Comparison of ENCODE assay signal across 8 cellular contexts in the genomic region with DNA sequence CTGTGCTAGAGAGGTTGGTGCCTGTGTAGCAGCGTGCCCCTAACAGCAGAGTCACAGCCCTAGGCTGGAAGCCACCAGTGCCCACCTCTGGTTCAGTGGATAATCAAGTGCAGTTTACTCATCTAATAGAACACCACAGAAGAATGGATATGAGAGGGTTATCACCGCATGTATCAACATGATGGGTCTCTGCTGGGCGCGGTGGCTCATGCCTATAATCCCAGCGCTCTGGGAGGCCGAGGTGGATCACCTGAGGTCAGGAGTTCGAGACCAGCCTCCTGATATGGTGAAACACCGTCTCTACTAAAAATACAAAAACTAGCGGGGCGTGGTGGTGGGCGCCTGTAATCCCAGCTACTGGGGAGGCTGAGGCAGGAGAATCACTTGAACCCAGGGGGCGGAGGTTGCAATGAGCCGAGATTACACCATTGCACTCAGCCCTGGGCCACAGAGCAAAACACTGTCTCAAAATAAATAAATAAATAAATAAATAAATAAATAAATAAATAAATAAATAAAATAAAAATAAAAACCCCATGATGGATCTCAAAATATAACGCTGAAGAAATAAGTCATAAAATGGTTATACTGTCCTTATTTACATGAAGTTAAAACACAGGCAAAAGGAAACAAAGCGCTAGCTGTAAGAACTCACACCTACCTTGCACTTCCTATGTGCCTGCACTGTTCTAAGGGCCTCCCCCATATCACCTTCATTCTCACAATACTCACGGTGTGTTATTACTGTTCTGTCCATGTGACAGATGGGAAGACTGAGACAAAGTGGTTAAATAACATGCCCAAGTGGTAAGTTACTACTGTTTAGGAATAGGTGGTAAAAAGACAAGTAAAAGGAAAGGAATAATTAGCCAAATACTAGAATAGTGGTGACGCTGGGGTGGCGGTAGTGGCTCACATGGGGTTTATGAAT.
A peak's percentile ranks its signal among the peaks of the same experiment; 100 is the strongest.
DNase-seq lines count a peak whose midpoint lies in the region; ATAC-seq and TF ChIP-seq lines count a peak whose summit lies in the region.

No MANE protein-coding gene starts in this region.

- H3K36me3 Mint-ChIP-seq in neural crest cell (ENCODE audit: low read depth): peaks cover 18% of the 10 kb centered on the region

- TF ChIP-seq CTCF in BJ (IDR thresholded peaks at IDR 0.05; ENCODE audit: insufficient read depth, low read depth, low read length) (no peak), neural crest cell (conservative IDR thresholded peaks at IDR 0.05) (no peak)

- H3K4me3 ChIP-seq in BJ (ENCODE audit: low read depth, low read length) (peak overlapping the region; percentile 2; the same call in 1 of the 2 replicates), HUES48 (ENCODE audit: low read depth, low read length) (no peak overlapping the region)

- POLR2A ChIA-PET in BJ (lab: Charles Lee): interaction anchor here (0.6 kb wide), 1 partner anchor 42 kb away, joined by 4 read pairs; no protein-coding TSS in a partner anchor

- H3K27ac Mint-ChIP-seq in neural crest cell (ENCODE audit: unreplicated experiment): peak overlapping the region; percentile 83

- ATAC-seq in HG03039 (IDR thresholded peaks at IDR 0.05; ENCODE audit: unreplicated experiment) (no peak), left lobe of liver (no peak)

- CTCF ChIA-PET in BJ (lab: Yijun Ruan, JAX): interaction anchor here (0.8 to 2.0 kb wide), 5 partner anchors 13 to 192 kb away, joined by 3 to 10 read pairs (median 3); no protein-coding TSS in a partner anchor

- peaks cover 50% of the 10 kb centered on the region for H3K4me1 Mint-ChIP-seq in neural crest cell

- H3K9me3 ChIP-seq in HUES48 (ENCODE audit: control insufficient read depth, insufficient read depth, low read length): no peaks in the 10 kb centered on the region

- peaks cover 13% of the 10 kb centered on the region; the same call in 1 of the 2 replicates for H3K4me1 ChIP-seq in HUES48 (ENCODE audit: control insufficient read depth, insufficient read depth, low read length)

- no peaks in the 10 kb centered on the region for H3K27me3 Mint-ChIP-seq in neural crest cell (ENCODE audit: low read depth)

- no peaks in the 10 kb centered on the region for H3K27me3 ChIP-seq in BJ (ENCODE audit: control insufficient read depth, insufficient read depth, low read length)
- H3K27me3 ChIP-seq in HUES48 (ENCODE audit: control insufficient read depth, insufficient read depth, low read length): no peaks in the 10 kb centered on the region

- no peak overlapping the region for H3K9ac ChIP-seq in HUES48 (ENCODE audit: low read depth, low read length)

- peak overlapping the region; percentile 89 for H3K27ac ChIP-seq in HUES48 (ENCODE audit: low read depth, low read length)
- H3K27ac ChIP-seq in caudate nucleus (ENCODE audit: low read depth, low read length): peak overlapping the region; percentile 89

- H3K9me3 Mint-ChIP-seq in neural crest cell: no peaks in the 10 kb centered on the region

- no peak overlapping the region for H3K4me3 Mint-ChIP-seq in neural crest cell

- H3K36me3 ChIP-seq in BJ (ENCODE audit: control insufficient read depth, insufficient read depth, low read length) (no peaks in the 10 kb centered on the region), HUES48 (ENCODE audit: control insufficient read depth, insufficient read depth, low read length) (peaks cover 4% of the 10 kb centered on the region)

- DNase-seq in BJ (ENCODE audit: low read depth): no peak
- DNase-seq in caudate nucleus (lab: John Stamatoyannopoulos, UW): no peak
- no peak for DNase-seq in neural crest cell (ENCODE audit: low read depth, low spot score)
- DNase-seq in DMS79 treated with DMSO at 0.1 percent for 48 hours (lab: John Stamatoyannopoulos, UW): no peak
- no peak for DNase-seq in stimulated activated CD4-positive, alpha-beta T cell treated with anti-CD3 and anti-CD28 coated beads, Interleukin-12 subunit alpha, Interleukin-12 subunit beta, amount 100 ng/mL, for 4 hours
- DNase-seq in left lobe of liver (ENCODE audit: low spot score): no peak
